ENCODE assay signal across 8 cellular contexts in genomic region chr6:144151010-144151727, GRCh38. TPM values are rescaled to one million over a fixed set of nuclear protein-coding genes. Genes with fewer than 3 reads are reported as not detected.
A peak's percentile ranks its signal among the peaks of the same experiment; 100 is the strongest.
DNase-seq lines count a peak whose midpoint lies in the region; ATAC-seq and TF ChIP-seq lines count a peak whose summit lies in the region.

No MANE protein-coding gene starts in this region.

- ATAC-seq in HG03354 (IDR thresholded peaks at IDR 0.05; ENCODE audit: poor library complexity, severe bottlenecking, unreplicated experiment) (peak; percentile 67), left colon (peak; percentile 44)

- intact Hi-C loops in left colon (cut with DNase I, micrococcal nuclease) = no loop called here

- H3K4me3 ChIP-seq in astrocyte of the cerebellum (ENCODE audit: low read depth, low read length) = peak overlapping the region; percentile 72

- TF ChIP-seq CTCF in astrocyte of the cerebellum (IDR thresholded peaks at IDR 0.05; ENCODE audit: low read depth, low read length, missing control alignments) = no peak

- in situ Hi-C loops in astrocyte of the cerebellum (cut with HindIII; ENCODE audit: low sequenced_read_pairs) = no loop called here

- peak; percentile 68 for DNase-seq in NK-92 treated with Interleukin-12 subunit alpha and Interleukin-12 subunit beta, amount 100 ng/mL, for 24 hours (lab: John Stamatoyannopoulos, UW)
- DNase-seq in NK-92 (lab: John Stamatoyannopoulos, UW; ENCODE audit: unreplicated experiment) (no peak), T-helper 1 cell (peak in 4 of 5 donors; percentile 29 to 95 (median 36)), astrocyte of the cerebellum (ENCODE audit: low read depth) (no peak), left colon (peak in 1 of 2 donors; percentile 23), NCI-H2227 (lab: John Stamatoyannopoulos, UW; ENCODE audit: unreplicated experiment) (no peak)
- peak; percentile 73 for DNase-seq in stimulated activated CD4-positive, alpha-beta T cell treated with anti-CD3 and anti-CD28 coated beads, Interleukin-4, amount 100 ng/mL, for 24 hours

RNA-seq across cellular contexts. Expression of gene STX11, which starts 0.9 kb away (rescaled TPM):
- total RNA-seq in left colon = 1 to 10 TPM; 1.5 to 1.7 TPM

RNA-seq across cellular contexts. Expression of gene SF3B5, which starts 55.8 kb away (rescaled TPM):
- total RNA-seq in left colon = 100 to 1,000 TPM; 133 to 167 TPM

Comparison
In these comparisons a context has a peak if more than half of its experiments do, and no peak if none do; other contexts are left out.
1. DNase-seq: peak in NK-92 treated with Interleukin-12 subunit alpha and Interleukin-12 subunit beta, amount 100 ng/mL, for 24 hours (single experiment), T-helper 1 cell (4 of 5) and stimulated activated CD4-positive, alpha-beta T cell treated with anti-CD3 and anti-CD28 coated beads, Interleukin-4, amount 100 ng/mL, for 24 hours (single experiment); none in NK-92 (single experiment), astrocyte of the cerebellum (single experiment) and NCI-H2227 (single experiment).